ENCODE assay signal across 8 cellular contexts in genomic region chr12:41663487-41664258, GRCh38.
A peak's percentile ranks its signal among the peaks of the same experiment; 100 is the strongest.
DNase-seq lines count a peak whose midpoint lies in the region; ATAC-seq and TF ChIP-seq lines count a peak whose summit lies in the region.

No MANE protein-coding gene starts in this region.

- H3K9me3 Mint-ChIP-seq in chondrocyte (ENCODE audit: low read depth): peaks cover 6% of the 10 kb centered on the region
- H3K9me3 Mint-ChIP-seq in mesothelial cell of epicardium: peaks cover 8% of the 10 kb centered on the region

- H3K4me3 Mint-ChIP-seq in chondrocyte (ENCODE audit: unreplicated experiment) (no peak overlapping the region), mesothelial cell of epicardium (no peak overlapping the region)

- TF ChIP-seq CTCF in chondrocyte (IDR thresholded peaks at IDR 0.05): peak; percentile 81
- TF ChIP-seq CTCF in mesothelial cell of epicardium (IDR thresholded peaks at IDR 0.05; ENCODE audit: unreplicated experiment): peak; percentile 48

- no peak for ATAC-seq in GM19328 (IDR thresholded peaks at IDR 0.05; ENCODE audit: unreplicated experiment)
- ATAC-seq in stimulated activated naive CD8-positive, alpha-beta T cell treated with anti-CD3 and anti-CD28 coated beads, Interleukin-15, Interleukin-2, amounts not matched to agents 100 U/mL and 50 U/mL, for 24 hours: no peak

- peak; percentile 8 for DNase-seq in DMS 273 treated with DMSO at 0.1 percent for 48 hours (lab: John Stamatoyannopoulos, UW)
- DNase-seq in NCI-H146 (lab: John Stamatoyannopoulos, UW): peak; percentile 64
- DNase-seq in chondrocyte (ENCODE audit: low spot score): no peak
- DNase-seq in mesothelial cell of epicardium (ENCODE audit: low spot score in 2 of 2, unreplicated experiment in 2 of 2): no peak
- DNase-seq in stimulated activated naive CD8-positive, alpha-beta T cell treated with anti-CD3 and anti-CD28 coated beads, Interleukin-15, Interleukin-2, amounts not matched to agents 100 U/mL and 50 U/mL, for 24 hours: no peak
- no peak for DNase-seq in AML-193 (lab: John Stamatoyannopoulos, UW)
- no peak for DNase-seq in NCI-H1930 (lab: John Stamatoyannopoulos, UW)

- no peak overlapping the region for H3K27ac Mint-ChIP-seq in chondrocyte (ENCODE audit: unreplicated experiment)
- peak overlapping the region; percentile 37 for H3K27ac Mint-ChIP-seq in mesothelial cell of epicardium

- H3K4me1 Mint-ChIP-seq in chondrocyte (ENCODE audit: low read depth) (no peaks in the 10 kb centered on the region), mesothelial cell of epicardium (peaks cover 5% of the 10 kb centered on the region)

- H3K27me3 Mint-ChIP-seq in chondrocyte (ENCODE audit: low read depth): no peaks in the 10 kb centered on the region
- H3K27me3 Mint-ChIP-seq in mesothelial cell of epicardium (ENCODE audit: low read depth): no peaks in the 10 kb centered on the region

- H3K36me3 Mint-ChIP-seq in chondrocyte (ENCODE audit: low read depth): no peaks in the 10 kb centered on the region
- H3K36me3 Mint-ChIP-seq in mesothelial cell of epicardium: no peaks in the 10 kb centered on the region

Comparison
In these comparisons a context has a peak if more than half of its experiments do, and no peak if none do; other contexts are left out.
1. DNase-seq: peak in DMS 273 treated with DMSO at 0.1 percent for 48 hours (single experiment) and NCI-H146 (single experiment); none in chondrocyte (single experiment), mesothelial cell of epicardium (0 of 2), stimulated activated naive CD8-positive, alpha-beta T cell treated with anti-CD3 and anti-CD28 coated beads, Interleukin-15, Interleukin-2, amounts not matched to agents 100 U/mL and 50 U/mL, for 24 hours (single experiment), AML-193 (0 of 2) and NCI-H1930 (0 of 2).